ENCODE assay signal across 9 cellular contexts in the genomic region with DNA sequence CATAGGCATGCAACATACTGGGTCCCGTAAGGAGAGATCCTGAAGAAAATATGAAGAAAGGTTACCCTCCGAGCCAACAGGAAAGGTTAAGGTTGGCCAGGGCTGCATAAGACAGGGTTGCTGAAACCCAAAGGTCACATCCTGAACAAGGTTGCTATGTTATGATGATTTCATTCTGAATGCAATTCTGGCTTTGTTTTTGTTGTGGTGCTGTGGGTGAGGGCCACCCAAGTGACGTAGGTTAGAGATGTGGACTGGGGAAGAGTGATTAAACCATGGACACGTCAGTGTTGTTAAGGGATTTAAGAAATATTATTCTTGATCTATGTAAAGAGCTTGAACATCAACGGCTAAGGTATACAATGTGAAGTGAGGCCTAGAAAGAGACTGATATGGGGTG. TPM values are rescaled to one million over a fixed set of nuclear protein-coding genes. Genes with fewer than 3 reads are reported as not detected.
DNase-seq lines count a peak whose midpoint lies in the region; ATAC-seq and TF ChIP-seq lines count a peak whose summit lies in the region.
"Had no signal": no experiment of that assay in that cellular context is flagged by ENCODE, and none has a peak within 500 bp of the region (broad histone marks: within the 10 kb centered on the region; RNA-seq: fewer than 3 reads in every experiment).

No MANE protein-coding gene starts in this region.

- intact Hi-C loops in activated CD4-positive, alpha-beta T cell treated with anti-CD3 and anti-CD28 coated beads, Interleukin-2, amount 10 ng/mL, durations not matched to agents 24 days and 14 days (cut with micrococcal nuclease), result loop anchor here (5.0 kb wide), 1 partner anchor 128 kb away; a partner anchor contains a TSS
- intact Hi-C loops in left lung (cut with DNase I), result no loop called here

- no peak overlapping the region for H3K4me3 ChIP-seq in brain microvascular endothelial cell (ENCODE audit: low read depth, low read length)
- H3K4me3 ChIP-seq in left lung, result no peak overlapping the region
- H3K4me3 ChIP-seq in subcutaneous abdominal adipose tissue (ENCODE audit: low read depth in 1 of 5, low read length in 5 of 5), result no peak overlapping the region

- H3K27ac ChIP-seq in brain microvascular endothelial cell, result peak overlapping the region; percentile 89
- peak overlapping the region; percentile 5 to 70 for H3K27ac ChIP-seq in left lung
- peak overlapping the region; percentile 59 for H3K27ac ChIP-seq in subcutaneous abdominal adipose tissue (ENCODE audit: low read depth, low read length)

- H3K9me3 Mint-ChIP-seq in activated CD4-positive, alpha-beta T cell treated with anti-CD3 and anti-CD28 coated beads, Interleukin-2, amount 10 ng/mL, durations not matched to agents 24 days and 14 days, result no peaks in the 10 kb centered on the region

- H3K36me3 ChIP-seq in brain microvascular endothelial cell (replicated peaks) (peaks cover 3% of the 10 kb centered on the region), left lung (peaks cover 0 to 18% of the 10 kb centered on the region in 2 donors), subcutaneous abdominal adipose tissue (ENCODE audit: control insufficient read depth in 5 of 5, insufficient read depth in 5 of 5, low read length in 5 of 5) (peaks cover 0 to 13% (median 5%) of the 10 kb centered on the region in 5 donors)

- peaks cover 18% of the 10 kb centered on the region for H3K4me1 Mint-ChIP-seq in activated CD4-positive, alpha-beta T cell treated with anti-CD3 and anti-CD28 coated beads, Interleukin-2, amount 10 ng/mL, durations not matched to agents 24 days and 14 days

- ATAC-seq in left lung, result no peak
- ATAC-seq in HG02759 (IDR thresholded peaks at IDR 0.05; ENCODE audit: unreplicated experiment), result no peak

- peak overlapping the region; percentile 1 for H3K27ac Mint-ChIP-seq in activated CD4-positive, alpha-beta T cell treated with anti-CD3 and anti-CD28 coated beads, Interleukin-2, amount 10 ng/mL, durations not matched to agents 24 days and 14 days

- DNase-seq in activated CD4-positive, alpha-beta T cell treated with anti-CD3 and anti-CD28 coated beads, Interleukin-2, amount 10 ng/mL, durations not matched to agents 24 days and 14 days, result peak; percentile 60
- DNase-seq in activated CD4-positive, alpha-beta T cell treated with anti-CD3 and anti-CD28 coated beads, Interleukin-2, amount 50 U/mL, for 4 hours, result no peak
- peak; percentile 95 for DNase-seq in brain microvascular endothelial cell
- DNase-seq in left lung, result no peak
- no peak for DNase-seq in NCI-H774 (lab: John Stamatoyannopoulos, UW)
- no peak for DNase-seq in epidermal melanocyte (ENCODE audit: insufficient read length, low spot score)
- DNase-seq: Karpas-422 had no signal

- no peaks in the 10 kb centered on the region for H3K27me3 Mint-ChIP-seq in activated CD4-positive, alpha-beta T cell treated with anti-CD3 and anti-CD28 coated beads, Interleukin-2, amount 10 ng/mL, durations not matched to agents 24 days and 14 days

- no peaks in the 10 kb centered on the region for H3K9me3 ChIP-seq in left lung
- H3K9me3 ChIP-seq in subcutaneous abdominal adipose tissue (ENCODE audit: control insufficient read depth in 5 of 5, low read length in 5 of 5), result no peaks in the 10 kb centered on the region

- peaks cover 34 to 88% of the 10 kb centered on the region in 2 donors for H3K4me1 ChIP-seq in left lung
- peaks cover 2 to 53% (median 36%) of the 10 kb centered on the region in 5 donors for H3K4me1 ChIP-seq in subcutaneous abdominal adipose tissue (ENCODE audit: control insufficient read depth in 5 of 5, insufficient read depth in 5 of 5, low read length in 5 of 5)

- H3K27me3 ChIP-seq in brain microvascular endothelial cell (replicated peaks) (no peaks in the 10 kb centered on the region), left lung (no peaks in the 10 kb centered on the region), subcutaneous abdominal adipose tissue (ENCODE audit: control insufficient read depth in 5 of 5, insufficient read depth in 4 of 5, low read length in 5 of 5) (no peaks in the 10 kb centered on the region)

- H3K9ac ChIP-seq in subcutaneous abdominal adipose tissue (ENCODE audit: low read length in 5 of 5), result peak overlapping the region in 1 of 5 donors; percentile 4

- in situ Hi-C loops in brain microvascular endothelial cell (cut with HindIII; ENCODE audit: low pct_ligation_motif_present, low sequenced_read_pairs), result no loop called here

- no peaks in the 10 kb centered on the region for H3K36me3 Mint-ChIP-seq in activated CD4-positive, alpha-beta T cell treated with anti-CD3 and anti-CD28 coated beads, Interleukin-2, amount 10 ng/mL, durations not matched to agents 24 days and 14 days (ENCODE audit: low read depth)

- TF ChIP-seq CTCF in brain microvascular endothelial cell (IDR thresholded peaks at IDR 0.05; ENCODE audit: low read depth, low read length, missing control alignments) (no peak), left lung (IDR thresholded peaks at IDR 0.05) (no peak)

- H3K4me3 Mint-ChIP-seq in activated CD4-positive, alpha-beta T cell treated with anti-CD3 and anti-CD28 coated beads, Interleukin-2, amount 10 ng/mL, durations not matched to agents 24 days and 14 days, result no peak overlapping the region

RNA-seq across cellular contexts. Expression of a gene that starts 60.0 kb away (rescaled TPM):
- 15.2 and 15.8 TPM in 2 replicates for total RNA-seq in activated CD4-positive, alpha-beta T cell treated with anti-CD3 and anti-CD28 coated beads, Interleukin-2, amount 10 ng/mL, durations not matched to agents 24 days and 14 days
- 100 to 1,000 TPM; 141 to 272 TPM for total RNA-seq in left lung

Comparison
In these comparisons a context has a peak if more than half of its experiments do, and no peak if none do; other contexts are left out.
1. DNase-seq: peak in activated CD4-positive, alpha-beta T cell treated with anti-CD3 and anti-CD28 coated beads, Interleukin-2, amount 10 ng/mL, durations not matched to agents 24 days and 14 days (single experiment) and brain microvascular endothelial cell (single experiment); none in activated CD4-positive, alpha-beta T cell treated with anti-CD3 and anti-CD28 coated beads, Interleukin-2, amount 50 U/mL, for 4 hours (0 of 2), left lung (0 of 2), NCI-H774 (single experiment) and epidermal melanocyte (single experiment).
2. H3K27ac ChIP-seq: peak in every context shown above with its lines; median percentile 89 in brain microvascular endothelial cell; 59 in subcutaneous abdominal adipose tissue; 38 in left lung.